8 cellular contexts compared by ENCODE assay signal in genomic region chr3:15099364-15100098, GRCh38. TPM values are rescaled to one million over a fixed set of nuclear protein-coding genes. Genes with fewer than 3 reads are reported as not detected.
DNase-seq lines count a peak whose midpoint lies in the region; ATAC-seq, FAIRE-seq and TF ChIP-seq lines count a peak whose summit lies in the region.

No MANE protein-coding gene starts in this region.

- H3K27ac Mint-ChIP-seq in natural killer cell: peak overlapping the region; percentile 87 to 99

- ATAC-seq in HG02642 (IDR thresholded peaks at IDR 0.05; ENCODE audit: poor library complexity, unreplicated experiment) (peak; percentile 16), natural killer cell (no peak)

- H3K36me3 ChIP-seq in SK-N-MC (ENCODE audit: insufficient read depth, low read length): peaks cover 14% of the 10 kb centered on the region; the same call in 1 of the 2 replicates
- H3K36me3 ChIP-seq in H1 (ENCODE audit: control insufficient read depth in 2 of 4, insufficient read depth in 4 of 4, low read length in 3 of 4): peaks cover 2 to 10% (median 4%) of the 10 kb centered on the region in 4 experiments; a peak in 4 of 8 replicates

- H2BK120ac ChIP-seq in H1 (replicated peaks; ENCODE audit: low read depth, low read length): no peak overlapping the region

- intact Hi-C loops in natural killer cell (cut with micrococcal nuclease): loop anchor here (1.0 to 5.0 kb wide), 6 partner anchors 35 to 955 kb away; partner anchors contain the start of genes CAPN7 and MRPS25

- peaks cover 0 to 9% (median 4%) of the 10 kb centered on the region in 4 experiments; a peak in 4 of 7 replicates for H3K4me1 ChIP-seq in H1 (replicated peaks in 1 of 4; ENCODE audit: control insufficient read depth in 3 of 4, insufficient read depth in 4 of 4, low read length in 3 of 4)

- H4K20me1 ChIP-seq in H1 (replicated peaks in 1 of 2; ENCODE audit: control insufficient read depth in 1 of 2, insufficient read depth in 2 of 2, low read length in 2 of 2): peaks cover 0 to 3% of the 10 kb centered on the region in 2 experiments

- peak overlapping the region; percentile 93 for H2BK12ac ChIP-seq in H1 (ENCODE audit: low read depth, low read length)

- CTCF ChIA-PET in H1 (lab: Charles Lee; ENCODE audit: partially characterized antibody): interaction anchor here (1.3 to 2.1 kb wide), 2 partner anchors 9 to 35 kb away, joined by 3 to 8 read pairs; no protein-coding TSS in a partner anchor

- H2BK15ac ChIP-seq in H1 (ENCODE audit: low read length): peak overlapping the region; percentile 53

- TF ChIP-seq EP300 in H1 (IDR thresholded peaks at IDR 0.05; ENCODE audit: borderline replicate concordance in 1 of 2, low read depth in 2 of 2, low read length in 2 of 2): no peak

- peak overlapping the region; percentile 86 for H3K9ac ChIP-seq in SK-N-MC (ENCODE audit: insufficient read length)
- peak overlapping the region in 3 of 4 experiments; percentile 79 to 93 (median 83); a peak in 6 of 7 replicates for H3K9ac ChIP-seq in H1 (replicated peaks in 1 of 4; ENCODE audit: extremely low read depth in 1 of 4, low read depth in 3 of 4, low read length in 3 of 4)

- no peaks in the 10 kb centered on the region for H3K9me3 Mint-ChIP-seq in natural killer cell

- H2AK5ac ChIP-seq in H1 (ENCODE audit: low read depth, low read length): no peak overlapping the region

- peaks cover 9% of the 10 kb centered on the region for H3K23me2 ChIP-seq in H1 (ENCODE audit: low read depth, low read length)

- H3K79me1 ChIP-seq in H1 (ENCODE audit: low read depth, low read length): peaks cover 6% of the 10 kb centered on the region

- peak overlapping the region; percentile 100 for H3K4me2 ChIP-seq in H1 (ENCODE audit: insufficient read depth in 1 of 2, low read depth in 2 of 2, low read length in 2 of 2)

- H3K4me3 Mint-ChIP-seq in natural killer cell: peak overlapping the region; percentile 84

- H2BK5ac ChIP-seq in H1 (ENCODE audit: low read depth, low read length): peak overlapping the region; percentile 94; the same call in 1 of the 2 replicates

- DNase-seq in SK-N-MC (ENCODE audit: low read depth, low spot score) (no peak), H1 (ENCODE audit: low read depth in 1 of 2, low spot score in 2 of 2) (no peak), natural killer cell (no peak), dermis blood vessel endothelial cell (no peak), GM19238 (ENCODE audit: insufficient read length, low spot score) (no peak), inferior parietal cortex (ENCODE audit: extremely low spot score) (no peak)

- H3K27ac ChIP-seq in SK-N-MC: no peak overlapping the region
- peak overlapping the region; percentile 60 for H3K27ac ChIP-seq in H1 (ENCODE audit: low read depth, low read length)

- H3K36me3 Mint-ChIP-seq in natural killer cell: no peaks in the 10 kb centered on the region

- peak overlapping the region; percentile 90 for H4K5ac ChIP-seq in H1 (ENCODE audit: insufficient read length, low read depth, low read length)

- no peak for TF ChIP-seq POLR2A in H1 (IDR thresholded peaks at IDR 0.05; ENCODE audit: control extremely low read depth in 1 of 2, low read depth in 2 of 2, low read length in 2 of 2)

- TF ChIP-seq CTCF in GM12875 (IDR thresholded peaks at IDR 0.05; ENCODE audit: borderline replicate concordance, insufficient read depth, low read depth, low read length) (no peak), H1 (IDR thresholded peaks at IDR 0.05; ENCODE audit: control extremely low read depth in 1 of 3, insufficient read depth in 1 of 3, low read depth in 1 of 3, low read length in 3 of 3) (no peak), natural killer cell (IDR thresholded peaks at IDR 0.05) (no peak)

- peaks cover 0 to 10% of the 10 kb centered on the region in 2 donors for H3K27me3 Mint-ChIP-seq in natural killer cell (ENCODE audit: low read depth in 2 of 2)

- POLR2A ChIA-PET in H1 (lab: Charles Lee; ENCODE audit: partially characterized antibody): interaction anchor here (0.7 to 1.8 kb wide), 7 partner anchors 8 to 110 kb away, joined by 3 to 6 read pairs (median 3); no protein-coding TSS in a partner anchor

- H3K79me2 ChIP-seq in H1 (ENCODE audit: control insufficient read depth in 1 of 2, insufficient read depth in 2 of 2, low read length in 2 of 2): peaks cover 0 to 13% of the 10 kb centered on the region in 2 experiments

- no peaks in the 10 kb centered on the region for H3K27me3 ChIP-seq in H1 (replicated peaks in 1 of 4; ENCODE audit: control insufficient read depth in 3 of 4, extremely low read depth in 1 of 4, insufficient read depth in 3 of 4, low read length in 3 of 4)

- H2BK20ac ChIP-seq in H1 (ENCODE audit: low read length): no peak overlapping the region

- no peak for TF ChIP-seq RAD21 in H1 (IDR thresholded peaks at IDR 0.05 in 1 of 2, conservative IDR thresholded peaks at IDR 0.05 in 1 of 2; ENCODE audit: low read depth in 2 of 2, low read length in 2 of 2)

- peak overlapping the region; percentile 91 for H3K56ac ChIP-seq in H1 (replicated peaks; ENCODE audit: insufficient read length, low read depth, low read length)

- WGBS in H1 (ENCODE audit: extremely low coverage in 1 of 2, insufficient coverage in 1 of 2, insufficient read length in 1 of 2, insufficient replicate concordance in 2 of 2, low coverage in 1 of 2, low lambda C conversion rate in 2 of 2, missing lambda C conversion rate in 1 of 2), 2 experiments: 24% methylated on average over 19 of the region's 19 CpGs; no CpG with 5 or more reads in 1 of the 2 experiments

- peak overlapping the region; percentile 97 for H2AFZ ChIP-seq in H1 (ENCODE audit: low read length)

- no peak overlapping the region for H3K23ac ChIP-seq in H1 (ENCODE audit: insufficient read length)

- H3K14ac ChIP-seq in H1 (ENCODE audit: insufficient read length): peak overlapping the region; percentile 92

- H3K4ac ChIP-seq in H1 (replicated peaks; ENCODE audit: insufficient read length, low read depth, low read length): peak overlapping the region; percentile 73

- peak overlapping the region; percentile 94 for H4K91ac ChIP-seq in H1 (replicated peaks; ENCODE audit: insufficient read length, low read length)

- peak overlapping the region; percentile 99 for H3K18ac ChIP-seq in H1 (ENCODE audit: extremely low read depth, low read length)

- peak overlapping the region; percentile 95 for H3K4me3 ChIP-seq in GM12875 (ENCODE audit: low read depth, low read length)
- peak overlapping the region; percentile 86 for H3K4me3 ChIP-seq in SK-N-MC
- H3K4me3 ChIP-seq in H1 (ENCODE audit: extremely low read depth in 1 of 4, insufficient read depth in 2 of 4, low read depth in 3 of 4, low read length in 4 of 4): peak overlapping the region; percentile 93 to 100 (median 97)

- FAIRE-seq in H1 (lab: Jason Lieb, UNC): no peak

- H3K4me1 Mint-ChIP-seq in natural killer cell: peaks cover 18 to 27% of the 10 kb centered on the region in 2 donors

- no peaks in the 10 kb centered on the region for H3K9me3 ChIP-seq in SK-N-MC (ENCODE audit: low read depth, low read length)
- H3K9me3 ChIP-seq in H1 (ENCODE audit: insufficient read depth in 2 of 2, low read depth in 1 of 2, low read length in 1 of 2): no peaks in the 10 kb centered on the region

- peak overlapping the region; percentile 98; the same call in 1 of the 2 replicates for H4K8ac ChIP-seq in H1 (ENCODE audit: extremely low read depth, insufficient read depth, low read length)

TF ChIP-seq in H1, 55 proteins besides CTCF, POLR2A, EP300 and RAD21 (continues in another document):
- TF ChIP-seq BACH1 (IDR thresholded peaks at IDR 0.05; ENCODE audit: low read length): no peak
- TF ChIP-seq GABPA (IDR thresholded peaks at IDR 0.05; ENCODE audit: borderline replicate concordance, insufficient read depth, low read length): no peak
- TF ChIP-seq POU5F1 (IDR thresholded peaks at IDR 0.05; ENCODE audit: low read depth, low read length): no peak
- no peak for TF ChIP-seq RNF2 (IDR thresholded peaks at IDR 0.05; ENCODE audit: borderline replicate concordance, low read depth, low read length, missing control alignments, poor library complexity, severe bottlenecking)
- no peak for TF ChIP-seq SP2 (IDR thresholded peaks at IDR 0.05; ENCODE audit: low read length)
- TF ChIP-seq ZNF274 (IDR thresholded peaks at IDR 0.05; ENCODE audit: borderline replicate concordance, extremely low read depth, low read length): no peak
- no peak for TF ChIP-seq KDM4A (IDR thresholded peaks at IDR 0.05; ENCODE audit: low read depth, low read length, severe bottlenecking)
- TF ChIP-seq SAP30 (IDR thresholded peaks at IDR 0.05; ENCODE audit: insufficient read depth, insufficient replicate concordance, low read length): no peak
- TF ChIP-seq POLR2AphosphoS5 (IDR thresholded peaks at IDR 0.05; ENCODE audit: low read depth, low read length): no peak
- TF ChIP-seq NANOG (IDR thresholded peaks at IDR 0.05; ENCODE audit: insufficient read depth, low read depth, low read length, poor library complexity, severe bottlenecking): no peak
- no peak for TF ChIP-seq JUN (IDR thresholded peaks at IDR 0.05; ENCODE audit: low read depth, low read length)
- TF ChIP-seq ASH2L (IDR thresholded peaks at IDR 0.05; ENCODE audit: low read length): peak; percentile 96

RNA-seq across cellular contexts. Expression of gene RBSN, which starts 0.6 kb away (rescaled TPM):
- total RNA-seq in H1 (2021; fragmentation: NEBNext Ultra II Directional; extraction: Animal tissue kit (Norgen Biotek cat#: 25700)): 18.9 and 20.0 TPM in 2 replicates
- 5.6 and 5.9 TPM in 2 replicates for polyA plus RNA-seq in H1 (2011; rRNA removed)
- polyA plus RNA-seq in H1 (2011; cell fraction: cytosol; rRNA removed): 7.1 TPM
- 11.6 TPM for polyA plus RNA-seq in H1 (2011; cell fraction: nucleus; rRNA removed)
- 8.2 to 12.0 TPM (median 11.2 TPM) in 4 replicates for polyA plus RNA-seq in H1 (2012, experiment 1 of 2)
- polyA plus RNA-seq in H1 (2012, experiment 2 of 2): 3.8 TPM
- polyA plus RNA-seq in H1 (2013, experiment 1 of 2): 8.5 TPM
- polyA plus RNA-seq in H1 (2013, experiment 2 of 2): 8.7 TPM
- polyA minus RNA-seq in H1 (2011; rRNA and poly(A)+ RNA removed): 17.2 and 17.8 TPM in 2 replicates
- polyA minus RNA-seq in H1 (2011; cell fraction: cytosol; rRNA and poly(A)+ RNA removed): 14.5 TPM
- polyA minus RNA-seq in H1 (2011; cell fraction: nucleus; rRNA and poly(A)+ RNA removed): 9.7 TPM
- total RNA-seq in natural killer cell (10 to 100 TPM; 27.6 to 34.4 (median 29.4) TPM), dermis blood vessel endothelial cell (25.4 and 28.2 TPM in 2 replicates)

RNA-seq across cellular contexts. Expression of gene MRPS25, which starts 34.4 kb away (rescaled TPM):
- total RNA-seq in H1 (2021; fragmentation: NEBNext Ultra II Directional; extraction: Animal tissue kit (Norgen Biotek cat#: 25700)): 56.5 TPM in 2 replicates
- 23.0 and 23.7 TPM in 2 replicates for polyA plus RNA-seq in H1 (2011; rRNA removed)
- polyA plus RNA-seq in H1 (2011; cell fraction: cytosol; rRNA removed): 36.1 TPM
- polyA plus RNA-seq in H1 (2011; cell fraction: nucleus; rRNA removed): 49.0 TPM
- 47.3 to 53.5 TPM (median 50.9 TPM) in 4 replicates for polyA plus RNA-seq in H1 (2012, experiment 1 of 2)
- 11.6 TPM for polyA plus RNA-seq in H1 (2012, experiment 2 of 2)
- 23.4 TPM for polyA plus RNA-seq in H1 (2013, experiment 1 of 2)
- polyA plus RNA-seq in H1 (2013, experiment 2 of 2): 25.2 TPM
- 15.1 and 20.0 TPM in 2 replicates for polyA minus RNA-seq in H1 (2011; rRNA and poly(A)+ RNA removed)
- polyA minus RNA-seq in H1 (2011; cell fraction: cytosol; rRNA and poly(A)+ RNA removed): 28.0 TPM
- 44.0 TPM for polyA minus RNA-seq in H1 (2011; cell fraction: nucleus; rRNA and poly(A)+ RNA removed)
- total RNA-seq in natural killer cell (10 to 100 TPM; 32.3 to 41.4 (median 41.4) TPM), dermis blood vessel endothelial cell (25.4 and 34.0 TPM in 2 replicates)
